8 cellular contexts compared by ENCODE assay signal in the genomic region with DNA sequence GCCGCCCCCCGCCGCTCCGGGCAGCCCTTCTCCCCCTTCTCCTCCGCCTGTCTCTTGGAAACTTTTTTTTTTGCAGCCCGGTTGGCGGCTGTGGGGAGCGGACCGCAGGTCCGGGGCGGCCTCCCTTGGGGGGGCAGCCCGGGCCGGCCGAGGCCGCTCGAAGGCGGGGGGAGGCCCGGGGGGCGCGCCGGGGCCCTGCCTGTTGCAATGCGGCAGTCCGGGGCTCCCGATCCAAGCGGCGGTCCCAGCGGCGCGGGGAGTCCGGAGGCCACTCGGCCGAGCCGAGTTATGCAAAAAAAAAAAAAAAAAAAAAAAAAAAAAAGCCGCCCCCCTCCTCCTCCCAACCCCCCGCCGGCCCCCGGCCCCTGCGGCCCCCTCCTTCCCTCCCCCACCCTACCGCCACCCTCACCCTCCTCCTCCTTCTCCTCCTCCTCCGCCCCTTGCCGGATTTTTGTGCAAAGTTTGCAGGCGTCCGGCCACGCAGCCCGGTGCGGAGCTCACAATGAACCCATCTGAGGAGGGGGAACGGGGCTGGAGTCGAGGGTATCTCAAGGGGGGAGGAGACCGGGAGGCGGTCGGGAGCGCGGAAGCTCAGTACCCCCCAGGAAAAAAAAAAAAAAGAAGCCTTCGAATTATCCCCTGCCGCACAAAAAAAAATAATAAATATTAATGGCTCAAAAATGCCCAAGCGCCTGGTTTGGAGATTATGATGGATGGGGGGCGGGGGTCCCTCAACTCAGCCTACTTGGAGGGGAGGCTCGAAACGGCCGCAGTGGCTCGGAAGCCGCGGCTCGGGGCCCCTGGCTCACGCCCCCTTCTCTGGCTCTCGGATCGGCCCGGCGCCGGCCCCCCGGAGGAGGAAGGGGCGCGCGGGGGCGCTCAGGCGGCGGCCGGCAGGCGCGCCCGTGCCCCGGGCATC. TPM values are rescaled to one million over a fixed set of nuclear protein-coding genes. Genes with fewer than 3 reads are reported as not detected.
A peak's percentile ranks its signal among the peaks of the same experiment; 100 is the strongest.
DNase-seq lines count a peak whose midpoint lies in the region; ATAC-seq, FAIRE-seq and TF ChIP-seq lines count a peak whose summit lies in the region.

ZNF423 (minus strand) TSS at position 291 of the 919 bp plus-strand sequence. CDS start 338 bp downstream, outside the sequence.

- H3K36me3 Mint-ChIP-seq in CD8-positive, alpha-beta memory T cell = no peaks in the 10 kb centered on the region

- peaks cover 17% of the 10 kb centered on the region for H3K27me3 ChIP-seq in CD8-positive, alpha-beta memory T cell (ENCODE audit: insufficient read depth, low read length, poor library complexity, severe bottlenecking)
- peaks cover 2 to 5% of the 10 kb centered on the region in 2 donors for H3K27me3 ChIP-seq in mucosa of rectum (ENCODE audit: control insufficient read depth in 2 of 2, insufficient read depth in 2 of 2, low read length in 2 of 2)

- no peak for FAIRE-seq in frontal cortex (lab: Jason Lieb, UNC)

- H3K27me3 Mint-ChIP-seq in CD8-positive, alpha-beta memory T cell = peaks cover 31 to 56% of the 10 kb centered on the region in 2 donors

- CTCF ChIA-PET in CD8-positive, alpha-beta memory T cell (lab: Charles Lee) = no interaction called here

- H3K9me3 ChIP-seq in CD8-positive, alpha-beta memory T cell (ENCODE audit: low read length) = no peaks in the 10 kb centered on the region
- H3K9me3 ChIP-seq in mucosa of rectum (ENCODE audit: control insufficient read depth in 2 of 2, low read length in 2 of 2) = no peaks in the 10 kb centered on the region

- no peak within 1 kb of the TSS for H3K27ac Mint-ChIP-seq in CD8-positive, alpha-beta memory T cell

- no peaks in the 10 kb centered on the region for H3K4me1 ChIP-seq in CD8-positive, alpha-beta memory T cell (ENCODE audit: insufficient read depth, low read length)
- H3K4me1 ChIP-seq in mucosa of rectum (ENCODE audit: control insufficient read depth in 2 of 2, insufficient read depth in 2 of 2, low read length in 2 of 2) = peaks cover 32 to 44% of the 10 kb centered on the region in 2 donors

- H3K4me3 Mint-ChIP-seq in CD8-positive, alpha-beta memory T cell = peak within 1 kb of the TSS; percentile 13 to 73 (median 65)

- peaks cover 5 to 32% (median 13%) of the 10 kb centered on the region in 3 donors for H3K4me1 Mint-ChIP-seq in CD8-positive, alpha-beta memory T cell

- no peak for TF ChIP-seq CTCF in LNCaP clone FGC (IDR thresholded peaks at IDR 0.05; ENCODE audit: control insufficient read depth, extremely low read depth, insufficient read depth)

- POLR2A ChIA-PET in CD8-positive, alpha-beta memory T cell (lab: Charles Lee) = interaction anchor here (0.6 kb wide), 1 partner anchor 60 kb away, joined by 3 read pairs; no protein-coding TSS in a partner anchor

- no peak within 1 kb of the TSS for H3K4me3 ChIP-seq in CD8-positive, alpha-beta memory T cell (ENCODE audit: low read length)
- peak within 1 kb of the TSS; percentile 49 for H3K4me3 ChIP-seq in LNCaP clone FGC (ENCODE audit: low read depth, low read length)
- H3K4me3 ChIP-seq in mucosa of rectum (ENCODE audit: low read length in 2 of 2) = peak within 1 kb of the TSS; percentile 69 to 75

- H3K9me3 Mint-ChIP-seq in CD8-positive, alpha-beta memory T cell = no peaks in the 10 kb centered on the region

- ATAC-seq in GM21381 (IDR thresholded peaks at IDR 0.05; ENCODE audit: unreplicated experiment) (no peak), HG03108 (IDR thresholded peaks at IDR 0.05; ENCODE audit: unreplicated experiment) (no peak)

- no peak for DNase-seq in CD8-positive, alpha-beta memory T cell
- DNase-seq in LNCaP clone FGC (ENCODE audit: low read depth) (no peak), dermis blood vessel endothelial cell (peak; percentile 34), frontal cortex (ENCODE audit: low spot score in 2 of 2) (no peak)
- no peak for DNase-seq in stimulated activated CD4-positive, alpha-beta T cell treated with anti-CD3 and anti-CD28 coated beads, Interleukin-1b, Interleukin-23, amount 100 ng/mL, for 48 hours

- H3K9ac ChIP-seq in mucosa of rectum (ENCODE audit: low read depth in 1 of 2, low read length in 2 of 2) = peak within 1 kb of the TSS in 1 of 2 donors; percentile 77

- no peaks in the 10 kb centered on the region for H3K36me3 ChIP-seq in CD8-positive, alpha-beta memory T cell (ENCODE audit: insufficient read depth, low read length)
- H3K36me3 ChIP-seq in mucosa of rectum (ENCODE audit: control insufficient read depth in 2 of 2, insufficient read depth in 2 of 2, low read length in 2 of 2) = no peaks in the 10 kb centered on the region

- H3K27ac ChIP-seq in CD8-positive, alpha-beta memory T cell (ENCODE audit: low read depth, low read length) = no peak within 1 kb of the TSS
- H3K27ac ChIP-seq in mucosa of rectum (ENCODE audit: low read depth in 2 of 2, low read length in 2 of 2) = peak within 1 kb of the TSS; percentile 89

RNA-seq across cellular contexts. Expression of gene ZNF423, which starts in this region (rescaled TPM):
- total RNA-seq in CD8-positive, alpha-beta memory T cell = not detected
- polyA plus RNA-seq in CD8-positive, alpha-beta memory T cell = not detected
- total RNA-seq in dermis blood vessel endothelial cell = 7.1 and 13.4 TPM in 2 replicates
- 7.3 TPM for total RNA-seq in frontal cortex
